Comparison of ENCODE assay signal across 35 cellular contexts in genomic region chr7:64838691-64839090, GRCh38.
"Had no signal": no experiment of that assay in that cellular context is flagged by ENCODE, and none has a peak within 500 bp of the region (broad histone marks: within the 10 kb centered on the region; RNA-seq: fewer than 3 reads in every experiment).

No MANE protein-coding gene starts in this region.

- H3K4me3 ChIP-seq: adrenal gland, body of pancreas, breast epithelium had no signal

- H3K9me3 ChIP-seq: adrenal gland, body of pancreas, breast epithelium had no signal

- FAIRE-seq: astrocyte, TTC549 had no signal

- H3K4me3 Mint-ChIP-seq: activated B cell treated with CpG ODN at 0.5 μM for 24 hours; activated CD4-positive, alpha-beta memory T cell treated with anti-CD3 and anti-CD28 coated beads for 36 hours; activated CD4-positive, alpha-beta T cell treated with anti-CD3 and anti-CD28 coated beads, Interleukin-2, amount 10 ng/mL, durations not matched to agents 24 days and 14 days; activated CD8-positive, alpha-beta T cell treated with anti-CD3 and anti-CD28 coated beads for 36 hours; activated naive CD4-positive, alpha-beta T cell treated with anti-CD3 and anti-CD28 coated beads for 36 hours; activated naive CD8-positive, alpha-beta T cell treated with anti-CD3 and anti-CD28 coated beads for 36 hours; activated T-cell treated with anti-CD3 and anti-CD28 coated beads, Interleukin-2, amount 50 U/mL, for 4 hours; activated T-cell treated with anti-CD3 and anti-CD28 coated beads, Interleukin-2, amount 50 U/mL, for 72 hours; activated T-helper 1 cell treated with anti-CD3 and anti-CD28 coated beads, Interleukin-12 subunit alpha, Interleukin-12 subunit beta, Interleukin-2, Interleukin-4 antibody, amounts not matched to agents 30 ng/mL and 10 ng/mL and 1 ng/mL, durations not matched to agents 14 hours and 24 hours and 36 hours; activated T-helper 17 cell treated with anti-CD3 and anti-CD28 coated beads, Interleukin-2, amount 50 U/mL, for 72 hours; T-helper 1 cell treated with Interleukin-12 subunit alpha and Interleukin-12 subunit beta and Interleukin-4 antibody, amounts not matched to agents 30 μg/mL and 1 μg/mL, for 36 hours; T-helper 2 cell treated with Interferon-gamma antibody and Interleukin-4, amounts not matched to agents 5 μg/mL and 100 μg/mL, for 36 hours had no signal

- H3K27me3 ChIP-seq: adrenal gland, body of pancreas, brain microvascular endothelial cell, breast epithelium had no signal

- H3K27me3 Mint-ChIP-seq: activated B cell treated with CpG ODN at 0.5 μM for 24 hours; activated CD4-positive, alpha-beta memory T cell treated with anti-CD3 and anti-CD28 coated beads for 36 hours; activated CD4-positive, alpha-beta T cell treated with anti-CD3 and anti-CD28 coated beads, Interleukin-2, amount 10 ng/mL, durations not matched to agents 24 days and 14 days; activated CD8-positive, alpha-beta T cell treated with anti-CD3 and anti-CD28 coated beads for 36 hours; activated naive CD8-positive, alpha-beta T cell treated with anti-CD3 and anti-CD28 coated beads for 36 hours; activated T-helper 17 cell treated with anti-CD3 and anti-CD28 coated beads, Interleukin-2, amount 50 U/mL, for 72 hours had no signal

- H3K27ac Mint-ChIP-seq: activated B cell treated with CpG ODN at 0.5 μM for 24 hours; activated CD4-positive, alpha-beta memory T cell treated with anti-CD3 and anti-CD28 coated beads for 36 hours; activated CD4-positive, alpha-beta T cell treated with anti-CD3 and anti-CD28 coated beads, Interleukin-2, amount 10 ng/mL, durations not matched to agents 24 days and 14 days; activated CD8-positive, alpha-beta T cell treated with anti-CD3 and anti-CD28 coated beads for 36 hours; activated naive CD4-positive, alpha-beta T cell treated with anti-CD3 and anti-CD28 coated beads for 36 hours; activated naive CD8-positive, alpha-beta T cell treated with anti-CD3 and anti-CD28 coated beads for 36 hours; activated T-cell treated with anti-CD3 and anti-CD28 coated beads, Interleukin-2, amount 50 U/mL, for 72 hours; activated T-helper 1 cell treated with anti-CD3 and anti-CD28 coated beads, Interleukin-12 subunit alpha, Interleukin-12 subunit beta, Interleukin-2, Interleukin-4 antibody, amounts not matched to agents 30 ng/mL and 10 ng/mL and 1 ng/mL, durations not matched to agents 14 hours and 24 hours and 36 hours; activated T-helper 17 cell treated with anti-CD3 and anti-CD28 coated beads, Interleukin-2, amount 50 U/mL, for 72 hours; T-helper 1 cell treated with Interleukin-12 subunit alpha and Interleukin-12 subunit beta and Interleukin-4 antibody, amounts not matched to agents 30 μg/mL and 1 μg/mL, for 36 hours; T-helper 2 cell treated with Interferon-gamma antibody and Interleukin-4, amounts not matched to agents 5 μg/mL and 100 μg/mL, for 36 hours had no signal

- H3K27ac ChIP-seq: adrenal gland, body of pancreas, brain microvascular endothelial cell, breast epithelium, VCaP had no signal

- DNase-seq: activated B cell treated with CpG ODN at 0.5 μM for 24 hours; activated CD4-positive, alpha-beta memory T cell treated with anti-CD3 and anti-CD28 coated beads for 36 hours; activated CD4-positive, alpha-beta T cell treated with anti-CD3 and anti-CD28 coated beads for 4 hours; activated CD4-positive, alpha-beta T cell treated with anti-CD3 and anti-CD28 coated beads, Interleukin-2, amount 10 ng/mL, durations not matched to agents 24 days and 14 days; activated CD4-positive, alpha-beta T cell treated with anti-CD3 and anti-CD28 coated beads, Interleukin-2, amount 50 U/mL, for 1 hour; activated CD4-positive, alpha-beta T cell treated with anti-CD3 and anti-CD28 coated beads, Interleukin-2, amount 50 U/mL, for 4 hours; activated CD4-positive, CD25-positive, alpha-beta regulatory T cell treated with anti-CD3 and anti-CD28 coated beads, Interleukin-2, amount 50 U/mL, for 72 hours; activated CD8-positive, alpha-beta memory T cell treated with anti-CD3 and anti-CD28 coated beads, Interleukin-2, amount 50 U/mL, for 4 hours; activated CD8-positive, alpha-beta T cell treated with anti-CD3 and anti-CD28 coated beads for 36 hours; activated effector memory CD4-positive, alpha-beta T cell treated with anti-CD3 and anti-CD28 coated beads, Interleukin-2, amount 50 U/mL, for 16 hours; activated gamma-delta T cell treated with Interleukin-2 at 50 U/mL for 16 hours; activated naive CD4-positive, alpha-beta T cell; activated naive CD4-positive, alpha-beta T cell treated with anti-CD3 and anti-CD28 coated beads for 36 hours; activated naive CD4-positive, alpha-beta T cell treated with anti-CD3 and anti-CD28 coated beads, Interleukin-2, amount 50 U/mL, for 16 hours; activated naive CD8-positive, alpha-beta T cell treated with anti-CD3 and anti-CD28 coated beads for 36 hours; activated T-cell treated with anti-CD3 and anti-CD28 coated beads, Interleukin-2, amount 50 U/mL, for 4 hours; activated T-cell treated with anti-CD3 and anti-CD28 coated beads, Interleukin-2, amount 50 U/mL, for 72 hours; adrenal gland; amniotic stem cell; aorta; body of pancreas; brain microvascular endothelial cell; central memory CD4-positive, alpha-beta T cell; T-helper 1 cell; T-helper 2 cell; T-helper 9 cell had no signal

- H3K4me1 ChIP-seq: adrenal gland, body of pancreas, breast epithelium had no signal

- H3K4me1 Mint-ChIP-seq: activated B cell treated with CpG ODN at 0.5 μM for 24 hours; activated CD4-positive, alpha-beta T cell treated with anti-CD3 and anti-CD28 coated beads, Interleukin-2, amount 10 ng/mL, durations not matched to agents 24 days and 14 days; activated naive CD8-positive, alpha-beta T cell treated with anti-CD3 and anti-CD28 coated beads for 36 hours; activated T-helper 17 cell treated with anti-CD3 and anti-CD28 coated beads, Interleukin-2, amount 50 U/mL, for 72 hours had no signal

- H3K36me3 ChIP-seq: adrenal gland, brain microvascular endothelial cell, breast epithelium had no signal

- ATAC-seq: activated CD8-positive, alpha-beta T cell treated with anti-CD3 and anti-CD28 coated beads for 36 hours; activated naive CD4-positive, alpha-beta T cell treated with anti-CD3 and anti-CD28 coated beads, Interleukin-2, amount 50 U/mL, for 72 hours; activated T-cell treated with anti-CD3 and anti-CD28 coated beads, Interleukin-2, amount 50 U/mL, for 4 hours; activated T-cell treated with anti-CD3 and anti-CD28 coated beads, Interleukin-2, amount 50 U/mL, for 72 hours; activated T-helper 17 cell treated with anti-CD3 and anti-CD28 coated beads, Interleukin-2, amount 50 U/mL, for 72 hours; body of pancreas had no signal
